ENCODE assay signal across 1 cellular context in genomic region chr19:34359140-34359953, GRCh38.
TF ChIP-seq lines count a peak whose summit lies in the region.

No MANE protein-coding gene starts in this region.

TF ChIP-seq in HepG2, 621 proteins besides CTCF, POLR2A, EP300 and RAD21 (continued from another document and continues in another):
- TF ChIP-seq MNT (IDR thresholded peaks at IDR 0.05) (peak; percentile 87), ZNF790 (CRISPR knock-in tag; IDR thresholded peaks at IDR 0.05; ENCODE audit: borderline replicate concordance) (peak; percentile 74; the same call in 1 of the 2 replicates), PLRG1 (conservative IDR thresholded peaks at IDR 0.05) (no peak), FOXP1 (IDR thresholded peaks at IDR 0.05) (no peak), FOXP1 (CRISPR knock-in tag; IDR thresholded peaks at IDR 0.05) (0 out of 2 replicates have a peak, but pooled peaks have one; percentile 4), ZNF382 (CRISPR knock-in tag; IDR thresholded peaks at IDR 0.05; ENCODE audit: borderline replicate concordance) (no peak), TARDBP (CRISPR knock-in tag; IDR thresholded peaks at IDR 0.05) (peak; percentile 90), ZNF691 (CRISPR knock-in tag; IDR thresholded peaks at IDR 0.05; ENCODE audit: borderline replicate concordance, low read depth) (peak; percentile 86; the same call in 1 of the 2 replicates), HOXD1 (CRISPR knock-in tag; IDR thresholded peaks at IDR 0.05) (no peak), GATA4 (IDR thresholded peaks at IDR 0.05; ENCODE audit: borderline replicate concordance, low read depth) (peak; percentile 55; the same call in 1 of the 2 replicates), SMAD3 (CRISPR knock-in tag; IDR thresholded peaks at IDR 0.05) (no peak), ZSCAN20 (CRISPR knock-in tag; IDR thresholded peaks at IDR 0.05; ENCODE audit: borderline replicate concordance) (no peak), PHB2 (IDR thresholded peaks at IDR 0.05; ENCODE audit: partially characterized antibody) (no peak), KDM2A (CRISPR knock-in tag; IDR thresholded peaks at IDR 0.05; ENCODE audit: borderline replicate concordance, low read depth) (peak; percentile 80), ZMAT3 (CRISPR knock-in tag; conservative IDR thresholded peaks at IDR 0.05) (peak; percentile 50; the same call in 1 of the 2 replicates), CAMTA2 (CRISPR knock-in tag; IDR thresholded peaks at IDR 0.05; ENCODE audit: borderline replicate concordance) (no peak), MTF1 (CRISPR knock-in tag; IDR thresholded peaks at IDR 0.05) (no peak), LBX2 (CRISPR knock-in tag; IDR thresholded peaks at IDR 0.05; ENCODE audit: borderline replicate concordance) (no peak), STAT6 (CRISPR knock-in tag; IDR thresholded peaks at IDR 0.05; ENCODE audit: borderline replicate concordance) (peak; percentile 60; the same call in 1 of the 2 replicates), BRF2 (CRISPR knock-in tag; IDR thresholded peaks at IDR 0.05) (0 out of 2 replicates have a peak, but pooled peaks have one; percentile 50), GATAD2A (CRISPR knock-in tag; IDR thresholded peaks at IDR 0.05) (peak; percentile 38; the same call in 1 of the 2 replicates), XRCC5 (optimal IDR thresholded peaks at IDR 0.05; ENCODE audit: low read length) (no peak), SETDB1 (CRISPR knock-in tag; IDR thresholded peaks at IDR 0.05; ENCODE audit: borderline replicate concordance) (no peak), ZNF564 (CRISPR knock-in tag; IDR thresholded peaks at IDR 0.05) (0 out of 2 replicates have a peak, but pooled peaks have one; percentile 63), TSC22D2 (CRISPR knock-in tag; IDR thresholded peaks at IDR 0.05; ENCODE audit: borderline replicate concordance) (peak; percentile 16; the same call in 1 of the 2 replicates), GABPB1 (CRISPR knock-in tag; IDR thresholded peaks at IDR 0.05) (peak; percentile 85), ZNF224 (CRISPR knock-in tag; IDR thresholded peaks at IDR 0.05) (0 out of 2 replicates have a peak, but pooled peaks have one; percentile 17), ZNF549 (CRISPR knock-in tag; IDR thresholded peaks at IDR 0.05) (no peak), PRDM15 (CRISPR knock-in tag; IDR thresholded peaks at IDR 0.05) (no peak), SNAPC2 (CRISPR knock-in tag; IDR thresholded peaks at IDR 0.05) (0 out of 2 replicates have a peak, but pooled peaks have one; percentile 39), ZBTB49 (CRISPR knock-in tag; IDR thresholded peaks at IDR 0.05; ENCODE audit: borderline replicate concordance) (no peak), ZNF567 (CRISPR knock-in tag; IDR thresholded peaks at IDR 0.05; ENCODE audit: borderline replicate concordance) (0 out of 2 replicates have a peak, but pooled peaks have one; percentile 18), TBX3 (IDR thresholded peaks at IDR 0.05; ENCODE audit: borderline replicate concordance) (peak; percentile 96), ZNF646 (CRISPR knock-in tag; IDR thresholded peaks at IDR 0.05) (no peak), ZSCAN25 (CRISPR knock-in tag; IDR thresholded peaks at IDR 0.05) (no peak), REPIN1 (CRISPR knock-in tag; IDR thresholded peaks at IDR 0.05; ENCODE audit: borderline replicate concordance, low read depth) (peak; percentile 84), ZBTB14 (CRISPR knock-in tag; IDR thresholded peaks at IDR 0.05) (no peak), ZFAT (CRISPR knock-in tag; conservative IDR thresholded peaks at IDR 0.05) (no peak), MBNL3 (CRISPR knock-in tag; conservative IDR thresholded peaks at IDR 0.05) (no peak)
